8 cellular contexts compared by ENCODE assay signal in genomic region chr6:107491059-107491609, GRCh38. TPM values are rescaled to one million over a fixed set of nuclear protein-coding genes. Genes with fewer than 3 reads are reported as not detected.
DNase-seq lines count a peak whose midpoint lies in the region; ATAC-seq and TF ChIP-seq lines count a peak whose summit lies in the region.

No MANE protein-coding gene starts in this region.

- TF ChIP-seq RAD21 in liver (IDR thresholded peaks at IDR 0.05): no peak

- H3K27ac ChIP-seq in coronary artery (peak overlapping the region; percentile 70 to 94), liver (ENCODE audit: low read depth in 1 of 2, low read length in 2 of 2) (no peak overlapping the region), stomach smooth muscle (ENCODE audit: low read length) (peak overlapping the region; percentile 66)

- H3K9me3 ChIP-seq in liver (ENCODE audit: control insufficient read depth in 4 of 4, low read length in 3 of 4): no peaks in the 10 kb centered on the region
- no peaks in the 10 kb centered on the region for H3K9me3 ChIP-seq in stomach smooth muscle (ENCODE audit: control insufficient read depth in 2 of 2, low read length in 2 of 2)

- no peak overlapping the region for H3K9ac ChIP-seq in liver (ENCODE audit: low read depth in 1 of 2, low read length in 2 of 2)
- H3K9ac ChIP-seq in stomach smooth muscle (ENCODE audit: low read length in 2 of 2): peak overlapping the region; percentile 78 to 84

- H3K36me3 ChIP-seq in liver (ENCODE audit: control insufficient read depth in 4 of 4, insufficient read depth in 3 of 4, low read depth in 1 of 4, low read length in 3 of 4): no peaks in the 10 kb centered on the region
- H3K36me3 ChIP-seq in stomach smooth muscle (ENCODE audit: control insufficient read depth in 2 of 2, insufficient read depth in 2 of 2, low read length in 2 of 2): no peaks in the 10 kb centered on the region

- H3K4me1 ChIP-seq in liver (ENCODE audit: control insufficient read depth in 4 of 4, insufficient read depth in 4 of 4, low read length in 3 of 4): peaks cover 2 to 40% (median 33%) of the 10 kb centered on the region in 4 donors
- peaks cover 37% of the 10 kb centered on the region for H3K4me1 ChIP-seq in stomach smooth muscle (ENCODE audit: control insufficient read depth, insufficient read depth, low read length)

- DNase-seq in NCI-H146 (lab: John Stamatoyannopoulos, UW) (peak; percentile 60), NCI-H146 treated with DMSO at 0.1 percent for 48 hours (lab: John Stamatoyannopoulos, UW; ENCODE audit: unreplicated experiment) (no peak), RPMI8226 (peak; percentile 40), coronary artery (ENCODE audit: low spot score) (peak; percentile 84), NOMO-1 treated with DMSO at 0.1 percent for 48 hours (lab: John Stamatoyannopoulos, UW; ENCODE audit: unreplicated experiment) (no peak)

- TF ChIP-seq CTCF in coronary artery (IDR thresholded peaks at IDR 0.05) (no peak), liver (IDR thresholded peaks at IDR 0.05; ENCODE audit: low read depth, low read length, missing input control) (no peak)

- WGBS in liver: 2% methylated on average over 40 of the region's 40 CpGs

- peak overlapping the region; percentile 88 for H3K4me3 ChIP-seq in coronary artery
- H3K4me3 ChIP-seq in liver (ENCODE audit: low read depth in 1 of 3, low read length in 3 of 3): peak overlapping the region; percentile 55 to 92 (median 77)
- H3K4me3 ChIP-seq in stomach smooth muscle (ENCODE audit: low read length in 2 of 2): peak overlapping the region; percentile 76 to 88

- no peaks in the 10 kb centered on the region for H3K27me3 ChIP-seq in liver (ENCODE audit: control insufficient read depth in 4 of 4, insufficient read depth in 4 of 4, low read length in 3 of 4)
- no peaks in the 10 kb centered on the region for H3K27me3 ChIP-seq in stomach smooth muscle (ENCODE audit: control insufficient read depth in 1 of 2, insufficient read depth in 2 of 2, low read length in 2 of 2)

- ATAC-seq in GM21528 (IDR thresholded peaks at IDR 0.05; ENCODE audit: low FRiP score, unreplicated experiment): no peak

TF ChIP-seq in liver, 16 proteins besides CTCF, POLR2A, EP300 and RAD21:
- no peak for TF ChIP-seq GABPA (IDR thresholded peaks at IDR 0.05 in 1 of 2, conservative IDR thresholded peaks at IDR 0.05 in 1 of 2)
- TF ChIP-seq EGR1 (IDR thresholded peaks at IDR 0.05; ENCODE audit: low read depth in 2 of 2): no peak
- no peak for TF ChIP-seq SP1 (IDR thresholded peaks at IDR 0.05)
- no peak for TF ChIP-seq NR2F2 (IDR thresholded peaks at IDR 0.05)
- TF ChIP-seq FOXA1 (IDR thresholded peaks at IDR 0.05): no peak
- TF ChIP-seq MAX (IDR thresholded peaks at IDR 0.05): no peak
- TF ChIP-seq REST (IDR thresholded peaks at IDR 0.05): no peak

RNA-seq across cellular contexts. Expression of gene SOBP, which starts 1.2 kb away (rescaled TPM):
- 1 to 10 TPM; 2.3 to 5.4 TPM for total RNA-seq in liver
- polyA plus RNA-seq in liver: 1 to 10 TPM in 1 of 2 donors, under 1 TPM in 1; 0.99 to 1.5 TPM

RNA-seq across cellular contexts. Expression of gene PDSS2, which starts 31.8 kb away (rescaled TPM):
- total RNA-seq in liver: 10 to 100 TPM; 10.5 to 20.9 TPM
- 10 to 100 TPM; 14.6 to 17.5 TPM for polyA plus RNA-seq in liver

Comparison
In these comparisons a context has a peak if more than half of its experiments do, and no peak if none do; other contexts are left out.
1. DNase-seq: peak in NCI-H146 (single experiment), RPMI8226 (single experiment) and coronary artery (single experiment); none in NCI-H146 treated with DMSO at 0.1 percent for 48 hours (single experiment) and NOMO-1 treated with DMSO at 0.1 percent for 48 hours (single experiment).
2. H3K27ac ChIP-seq: peak in coronary artery (2 of 2) and stomach smooth muscle (single experiment); none in liver (0 of 2).
3. H3K9ac ChIP-seq: peak in stomach smooth muscle (2 of 2); none in liver (0 of 2).
4. Peak in every context shown above with its lines, with median percentiles within 50 percentile points of each other: H3K4me3 ChIP-seq.